In the genomic region with DNA sequence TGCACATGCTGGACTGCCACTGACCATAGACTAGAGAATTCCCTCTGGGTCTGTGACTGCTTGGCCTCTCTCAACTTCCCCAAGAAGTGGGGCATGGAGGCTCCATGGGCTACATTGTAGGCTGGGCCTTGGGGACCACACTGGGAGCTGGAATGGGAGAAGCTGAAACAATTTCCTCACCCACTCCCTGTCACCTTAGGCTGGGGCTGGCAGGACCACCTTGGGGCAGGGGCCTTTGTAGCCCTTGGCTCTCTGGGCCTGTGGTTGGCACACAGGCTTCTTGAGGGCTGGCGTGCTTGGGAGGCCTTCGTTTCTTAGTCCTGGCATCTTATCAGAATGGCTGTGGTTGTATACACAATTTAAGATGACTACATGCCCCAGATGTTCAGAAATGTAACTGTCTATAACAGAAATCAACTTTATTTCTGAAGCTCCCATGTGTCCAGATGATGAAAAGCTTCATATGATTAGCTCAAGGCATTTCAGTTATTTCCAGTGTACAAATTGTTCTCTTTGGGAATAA, we compare ENCODE assay signal across 27 cellular contexts. TPM values are rescaled to one million over a fixed set of nuclear protein-coding genes. Genes with fewer than 3 reads are reported as not detected.
"Had no signal": no experiment of that assay in that cellular context is flagged by ENCODE, and none has a peak within 500 bp of the region (broad histone marks: within the 10 kb centered on the region; RNA-seq: fewer than 3 reads in every experiment).

No MANE protein-coding gene starts in this region.

- H3K36me3 Mint-ChIP-seq: activated naive CD8-positive, alpha-beta T cell treated with anti-CD3 and anti-CD28 coated beads, Interleukin-2, amount 10 ng/mL, durations not matched to agents 7 days and 5 days had no signal

- H3K4me1 Mint-ChIP-seq: activated B cell treated with CpG ODN at 0.5 μM for 24 hours; activated CD4-positive, alpha-beta T cell treated with anti-CD3 and anti-CD28 coated beads for 36 hours; activated naive CD8-positive, alpha-beta T cell treated with anti-CD3 and anti-CD28 coated beads, Interleukin-2, amount 10 ng/mL, durations not matched to agents 7 days and 5 days; central memory CD8-positive, alpha-beta T cell had no signal

- H3K4me3 Mint-ChIP-seq: activated B cell treated with CpG ODN at 0.5 μM for 24 hours; activated CD4-positive, alpha-beta T cell treated with anti-CD3 and anti-CD28 coated beads for 36 hours; activated naive CD8-positive, alpha-beta T cell treated with anti-CD3 and anti-CD28 coated beads, Interleukin-2, amount 10 ng/mL, durations not matched to agents 7 days and 5 days; activated T-cell treated with anti-CD3 and anti-CD28 coated beads, Interleukin-2, amount 50 U/mL, for 4 hours; central memory CD8-positive, alpha-beta T cell; effector memory CD8-positive, alpha-beta T cell; memory B cell; stimulated activated memory B cell treated with anti-CD40 and anti-IgM and Interleukin-4, amounts not matched to agents 10 μg/mL and 1 μg/mL and 100 μg/mL, for 72 hours had no signal

- DNase-seq: activated B cell treated with CpG ODN at 0.5 μM for 24 hours; activated CD4-positive, alpha-beta T cell treated with anti-CD3 and anti-CD28 coated beads for 36 hours; activated CD4-positive, alpha-beta T cell treated with anti-CD3 and anti-CD28 coated beads, Interleukin-2, amount 50 U/mL, for 4 hours; activated CD8-positive, alpha-beta memory T cell treated with anti-CD3 and anti-CD28 coated beads for 24 hours; activated CD8-positive, alpha-beta memory T cell treated with anti-CD3 and anti-CD28 coated beads, Interleukin-2, amount 50 U/mL, for 4 hours; activated naive CD4-positive, alpha-beta T cell treated with Interleukin-2 at 50 U/mL for 16 hours; activated naive CD8-positive, alpha-beta T cell treated with anti-CD3 and anti-CD28 coated beads, Interleukin-2, amount 10 ng/mL, durations not matched to agents 7 days and 5 days; activated T-cell treated with anti-CD3 and anti-CD28 coated beads, Interleukin-2, amount 50 U/mL, for 4 hours; amniotic stem cell; dorsolateral prefrontal cortex; effector memory CD8-positive, alpha-beta T cell; heart left ventricle; left cardiac atrium; small intestine; stimulated activated CD4-positive, alpha-beta T cell treated with anti-CD3 and anti-CD28 coated beads, Interleukin-2, amount 100 ng/mL, for 24 hours had no signal

- H3K9me3 Mint-ChIP-seq: activated B cell treated with CpG ODN at 0.5 μM for 24 hours; activated naive CD8-positive, alpha-beta T cell treated with anti-CD3 and anti-CD28 coated beads, Interleukin-2, amount 10 ng/mL, durations not matched to agents 7 days and 5 days; activated T-cell treated with anti-CD3 and anti-CD28 coated beads, Interleukin-2, amount 50 U/mL, for 4 hours; activated T-helper 2 cell treated with anti-CD3 and anti-CD28 coated beads, Interferon-gamma antibody, Interleukin-2, Interleukin-4, amounts not matched to agents 10 μg/mL and 5 μg/mL and 100 μg/mL, durations not matched to agents 14 hours and 24 hours and 36 hours; central memory CD8-positive, alpha-beta T cell; effector memory CD8-positive, alpha-beta T cell; memory B cell; nephron; stimulated activated memory B cell treated with anti-CD40 and anti-IgM and Interleukin-4, amounts not matched to agents 10 μg/mL and 1 μg/mL and 100 μg/mL, for 72 hours had no signal

- H3K27ac Mint-ChIP-seq: activated CD4-positive, alpha-beta T cell treated with anti-CD3 and anti-CD28 coated beads for 36 hours; activated naive CD8-positive, alpha-beta T cell treated with anti-CD3 and anti-CD28 coated beads, Interleukin-2, amount 10 ng/mL, durations not matched to agents 7 days and 5 days; activated T-helper 2 cell treated with anti-CD3 and anti-CD28 coated beads, Interferon-gamma antibody, Interleukin-2, Interleukin-4, amounts not matched to agents 10 μg/mL and 5 μg/mL and 100 μg/mL, durations not matched to agents 14 hours and 24 hours and 36 hours; effector memory CD8-positive, alpha-beta T cell; memory B cell had no signal

- H3K27me3 Mint-ChIP-seq: activated B cell treated with CpG ODN at 0.5 μM for 24 hours; activated CD4-positive, alpha-beta T cell treated with anti-CD3 and anti-CD28 coated beads for 36 hours; activated naive CD8-positive, alpha-beta T cell treated with anti-CD3 and anti-CD28 coated beads, Interleukin-2, amount 10 ng/mL, durations not matched to agents 7 days and 5 days; central memory CD8-positive, alpha-beta T cell; memory B cell; stimulated activated memory B cell treated with anti-CD40 and anti-IgM and Interleukin-4, amounts not matched to agents 10 μg/mL and 1 μg/mL and 100 μg/mL, for 72 hours had no signal

RNA-seq across cellular contexts. Expression of a gene that starts 44.4 kb away (rescaled TPM):
- total RNA-seq: activated B cell treated with CpG ODN at 0.5 μM for 24 hours; activated CD4-positive, alpha-beta T cell treated with anti-CD3 and anti-CD28 coated beads for 36 hours; activated T-cell treated with anti-CD3 and anti-CD28 coated beads, Interleukin-2, amount 50 U/mL, for 4 hours; activated T-helper 2 cell treated with anti-CD3 and anti-CD28 coated beads, Interferon-gamma antibody, Interleukin-2, Interleukin-4, amounts not matched to agents 10 μg/mL and 5 μg/mL and 100 μg/mL, durations not matched to agents 14 hours and 24 hours and 36 hours; breast epithelium; dorsolateral prefrontal cortex; endothelial cell of umbilical vein; esophagus mucosa; fibroblast of villous mesenchyme; heart left ventricle; left cardiac atrium; liver; right lobe of liver; T-helper 1 cell treated with Interleukin-12 subunit alpha and Interleukin-12 subunit beta and Interleukin-4 antibody, amounts not matched to agents 30 ng/mL and 1 ng/mL, for 36 hours had no signal
- polyA plus RNA-seq: endothelial cell of umbilical vein, heart left ventricle, liver had no signal
